11 cellular contexts compared by ENCODE assay signal in the genomic region with DNA sequence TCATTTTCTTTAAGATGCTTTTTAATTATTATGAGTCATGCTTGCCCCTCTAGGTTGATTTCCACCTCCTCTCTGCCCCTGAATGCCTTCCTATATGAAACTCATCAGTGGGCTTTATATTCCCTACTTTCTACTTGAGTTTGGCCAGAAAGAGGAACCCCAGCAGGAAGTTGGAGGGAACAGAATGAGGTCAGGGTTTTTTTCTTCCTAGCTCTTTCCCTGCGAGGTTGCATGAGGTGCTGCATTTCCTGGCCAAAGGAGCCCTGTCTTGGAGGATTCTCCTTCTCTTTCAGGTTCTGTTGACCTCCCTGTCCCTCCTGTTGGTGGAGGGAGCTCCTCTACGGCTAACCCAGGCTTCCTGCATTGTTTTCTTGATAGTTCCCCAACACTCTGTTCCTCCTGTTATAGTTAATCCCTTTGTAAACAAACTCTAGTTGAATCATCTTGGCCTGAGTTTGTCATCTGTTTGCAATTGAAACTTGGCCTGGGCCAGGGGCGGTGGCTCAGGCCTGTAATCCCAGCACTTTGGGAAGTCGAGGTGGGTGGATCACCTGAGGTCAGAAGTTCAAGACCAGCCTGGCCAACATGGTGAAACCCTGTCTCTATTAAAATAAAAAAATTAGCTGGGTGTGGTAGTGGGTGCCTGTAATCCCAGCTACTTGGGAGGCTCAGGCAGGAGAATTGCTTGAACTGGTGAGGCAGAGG. TPM values are rescaled to one million over a fixed set of nuclear protein-coding genes. Genes with fewer than 3 reads are reported as not detected.
DNase-seq lines count a peak whose midpoint lies in the region; ATAC-seq and TF ChIP-seq lines count a peak whose summit lies in the region.
"Had no signal": no experiment of that assay in that cellular context is flagged by ENCODE, and none has a peak within 500 bp of the region (broad histone marks: within the 10 kb centered on the region; RNA-seq: fewer than 3 reads in every experiment).

No MANE protein-coding gene starts in this region.

- no peak for TF ChIP-seq RAD21 in SK-N-SH (IDR thresholded peaks at IDR 0.05; ENCODE audit: low read length)

- no peak overlapping the region for H3K9ac ChIP-seq in SK-N-SH

- no peak overlapping the region for H3K27ac ChIP-seq in SK-N-SH (ENCODE audit: low read depth in 2 of 2, low read length in 1 of 2)

- H3K27me3 ChIP-seq in SK-N-SH (ENCODE audit: insufficient read depth): peaks cover 7% of the 10 kb centered on the region; the same call in 1 of the 2 replicates
- H3K27me3 ChIP-seq: BE2C had no signal

- H2AFZ ChIP-seq in SK-N-SH (ENCODE audit: low read depth): peak overlapping the region; percentile 22; the same call in 1 of the 2 replicates

- ATAC-seq in SK-N-SH treated with all-trans-retinoic acid at 6 μM for 48 hours (no peak), GM18858 (IDR thresholded peaks at IDR 0.05; ENCODE audit: unreplicated experiment) (no peak), HG02885 (IDR thresholded peaks at IDR 0.05; ENCODE audit: poor library complexity, unreplicated experiment) (no peak)

- WGBS in SK-N-SH (ENCODE audit: low lambda C conversion rate): 0% methylated on average over 4 of the region's 4 CpGs

- no peaks in the 10 kb centered on the region for H3K36me3 ChIP-seq in SK-N-SH (replicated peaks in 1 of 2; ENCODE audit: control insufficient read depth in 1 of 2, insufficient read depth in 2 of 2, low read length in 1 of 2)
- H3K36me3 ChIP-seq: BE2C had no signal

- H3K9me2 ChIP-seq in SK-N-SH: no peaks in the 10 kb centered on the region

- H4K20me1 ChIP-seq in SK-N-SH (ENCODE audit: insufficient read depth): no peaks in the 10 kb centered on the region

- no peaks in the 10 kb centered on the region for H3K4me1 ChIP-seq in SK-N-SH (ENCODE audit: control insufficient read depth in 1 of 2, insufficient read depth in 2 of 2, low read depth in 1 of 2, low read length in 1 of 2)
- H3K4me1 ChIP-seq: BE2C had no signal

- TF ChIP-seq CTCF in SK-N-SH (IDR thresholded peaks at IDR 0.05): no peak

- H3K9me3 ChIP-seq in SK-N-SH: no peaks in the 10 kb centered on the region
- H3K9me3 ChIP-seq: BE2C had no signal

- TF ChIP-seq EP300 in SK-N-SH (IDR thresholded peaks at IDR 0.05; ENCODE audit: borderline replicate concordance in 1 of 2, low read depth in 1 of 2, low read length in 1 of 2): no peak

- H3F3A ChIP-seq in SK-N-SH (replicated peaks; ENCODE audit: insufficient read depth): no peaks in the 10 kb centered on the region

- CTCF ChIA-PET in SK-N-SH (lab: Yijun Ruan, JAX): no interaction called here

- H3K79me2 ChIP-seq in SK-N-SH (ENCODE audit: insufficient read depth): no peaks in the 10 kb centered on the region

- no peak overlapping the region for H3K4me3 ChIP-seq in SK-N-SH (ENCODE audit: low read depth in 2 of 2, low read length in 1 of 2)

- H3K4me2 ChIP-seq in SK-N-SH: 0 out of 2 replicates have a peak overlapping the region, but pooled peaks have one; percentile 26

- DNase-seq in SK-N-SH: no peak
- DNase-seq in NCI-H774 (lab: John Stamatoyannopoulos, UW): peak; percentile 46
- DNase-seq in fibroblast of gingiva (ENCODE audit: low read depth): peak; percentile 50
- peak; percentile 53 for DNase-seq in ureter (ENCODE audit: low spot score)
- no peak for DNase-seq in T-helper 1 cell
- DNase-seq: BE2C; NCI-H748 treated with DMSO at 0.1 percent for 48 hours; stimulated activated CD4-positive, alpha-beta T cell treated with anti-CD3 and anti-CD28 coated beads, Interleukin-1b, Interleukin-23, amount 100 ng/mL, for 48 hours had no signal

- POLR2A ChIA-PET in SK-N-SH (lab: Yijun Ruan, JAX): no interaction called here

TF ChIP-seq in SK-N-SH, 30 proteins besides CTCF, POLR2A, EP300 and RAD21 (continues in another document):
- TF ChIP-seq ELF1 (IDR thresholded peaks at IDR 0.05): no peak
- TF ChIP-seq GATA2 (CRISPR knock-in tag; IDR thresholded peaks at IDR 0.05): no peak
- TF ChIP-seq EZH2phosphoT487 (IDR thresholded peaks at IDR 0.05; ENCODE audit: borderline replicate concordance, low read depth): no peak
- no peak for TF ChIP-seq SMC3 (IDR thresholded peaks at IDR 0.05; ENCODE audit: low read depth, low read length)
- TF ChIP-seq TCF12 (IDR thresholded peaks at IDR 0.05): no peak
- TF ChIP-seq, protein P1, sequence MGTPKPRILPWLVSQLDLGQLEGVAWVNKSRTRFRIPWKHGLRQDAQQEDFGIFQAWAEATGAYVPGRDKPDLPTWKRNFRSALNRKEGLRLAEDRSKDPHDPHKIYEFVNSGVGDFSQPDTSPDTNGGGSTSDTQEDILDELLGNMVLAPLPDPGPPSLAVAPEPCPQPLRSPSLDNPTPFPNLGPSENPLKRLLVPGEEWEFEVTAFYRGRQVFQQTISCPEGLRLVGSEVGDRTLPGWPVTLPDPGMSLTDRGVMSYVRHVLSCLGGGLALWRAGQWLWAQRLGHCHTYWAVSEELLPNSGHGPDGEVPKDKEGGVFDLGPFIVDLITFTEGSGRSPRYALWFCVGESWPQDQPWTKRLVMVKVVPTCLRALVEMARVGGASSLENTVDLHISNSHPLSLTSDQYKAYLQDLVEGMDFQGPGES (IDR thresholded peaks at IDR 0.05; ENCODE audit: low read depth, low read length): no peak
- TF ChIP-seq, protein P2, sequence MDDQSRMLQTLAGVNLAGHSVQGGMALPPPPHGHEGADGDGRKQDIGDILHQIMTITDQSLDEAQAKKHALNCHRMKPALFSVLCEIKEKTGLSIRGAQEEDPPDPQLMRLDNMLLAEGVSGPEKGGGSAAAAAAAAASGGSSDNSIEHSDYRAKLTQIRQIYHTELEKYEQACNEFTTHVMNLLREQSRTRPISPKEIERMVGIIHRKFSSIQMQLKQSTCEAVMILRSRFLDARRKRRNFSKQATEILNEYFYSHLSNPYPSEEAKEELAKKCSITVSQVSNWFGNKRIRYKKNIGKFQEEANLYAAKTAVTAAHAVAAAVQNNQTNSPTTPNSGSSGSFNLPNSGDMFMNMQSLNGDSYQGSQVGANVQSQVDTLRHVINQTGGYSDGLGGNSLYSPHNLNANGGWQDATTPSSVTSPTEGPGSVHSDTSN (IDR thresholded peaks at IDR 0.05): no peak
- no peak for TF ChIP-seq FOXJ3 (CRISPR knock-in tag; IDR thresholded peaks at IDR 0.05)
- TF ChIP-seq RCOR1 (IDR thresholded peaks at IDR 0.05; ENCODE audit: low read length): no peak
- TF ChIP-seq, protein P3, sequence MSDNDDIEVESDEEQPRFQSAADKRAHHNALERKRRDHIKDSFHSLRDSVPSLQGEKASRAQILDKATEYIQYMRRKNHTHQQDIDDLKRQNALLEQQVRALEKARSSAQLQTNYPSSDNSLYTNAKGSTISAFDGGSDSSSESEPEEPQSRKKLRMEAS (IDR thresholded peaks at IDR 0.05; ENCODE audit: low read depth): no peak

TF ChIP-seq in SK-N-SH treated with all-trans-retinoic acid at 6 μM for 48 hours, 23 proteins besides CTCF, POLR2A, EP300 and RAD21:
- TF ChIP-seq CSDC2 (CRISPR knock-in tag; IDR thresholded peaks at IDR 0.05): no peak
- TF ChIP-seq, protein P4, sequence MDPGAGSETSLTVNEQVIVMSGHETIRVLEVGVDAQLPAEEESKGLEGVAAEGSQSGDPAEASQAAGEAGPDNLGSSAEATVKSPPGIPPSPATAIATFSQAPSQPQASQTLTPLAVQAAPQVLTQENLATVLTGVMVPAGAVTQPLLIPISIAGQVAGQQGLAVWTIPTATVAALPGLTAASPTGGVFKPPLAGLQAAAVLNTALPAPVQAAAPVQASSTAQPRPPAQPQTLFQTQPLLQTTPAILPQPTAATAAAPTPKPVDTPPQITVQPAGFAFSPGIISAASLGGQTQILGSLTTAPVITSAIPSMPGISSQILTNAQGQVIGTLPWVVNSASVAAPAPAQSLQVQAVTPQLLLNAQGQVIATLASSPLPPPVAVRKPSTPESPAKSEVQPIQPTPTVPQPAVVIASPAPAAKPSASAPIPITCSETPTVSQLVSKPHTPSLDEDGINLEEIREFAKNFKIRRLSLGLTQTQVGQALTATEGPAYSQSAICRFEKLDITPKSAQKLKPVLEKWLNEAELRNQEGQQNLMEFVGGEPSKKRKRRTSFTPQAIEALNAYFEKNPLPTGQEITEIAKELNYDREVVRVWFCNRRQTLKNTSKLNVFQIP (CRISPR knock-in tag; IDR thresholded peaks at IDR 0.05; ENCODE audit: borderline replicate concordance, low read depth): no peak
TF ChIP-seq in SK-N-SH treated with all-trans-retinoic acid at 6 μM for 48 hours: peak in this region for 0.

RNA-seq across cellular contexts. Expression of a gene that starts 15.3 kb away (rescaled TPM):
- not detected in 2 replicates for polyA plus RNA-seq in SK-N-SH (2012; rRNA removed)
- polyA plus RNA-seq in SK-N-SH (2012; cell fraction: cytosol; rRNA removed): not detected in 2 replicates
- polyA plus RNA-seq in SK-N-SH (2012; cell fraction: nucleus; rRNA removed): not detected in 2 replicates
- not detected for total RNA-seq in ureter

RNA-seq across cellular contexts. Expression of a gene that starts 52.2 kb away (rescaled TPM):
- 50.2 and 58.9 TPM in 2 replicates for polyA plus RNA-seq in SK-N-SH (2012; rRNA removed)
- polyA plus RNA-seq in SK-N-SH (2012; cell fraction: cytosol; rRNA removed): 67.9 and 94.7 TPM in 2 replicates
- polyA plus RNA-seq in SK-N-SH (2012; cell fraction: nucleus; rRNA removed): 34.9 and 49.1 TPM in 2 replicates
- total RNA-seq in ureter: 140 TPM

Comparison
In these comparisons a context has a peak if more than half of its experiments do, and no peak if none do; other contexts are left out.
1. DNase-seq: peak in NCI-H774 (single experiment), fibroblast of gingiva (single experiment) and ureter (single experiment); none in SK-N-SH (single experiment) and T-helper 1 cell (0 of 5).